12 cellular contexts compared by ENCODE assay signal in genomic region chr1:28811766-28812668, GRCh38. TPM values are rescaled to one million over a fixed set of nuclear protein-coding genes. Genes with fewer than 3 reads are reported as not detected.
A peak's percentile ranks its signal among the peaks of the same experiment; 100 is the strongest.
DNase-seq lines count a peak whose midpoint lies in the region; ATAC-seq and TF ChIP-seq lines count a peak whose summit lies in the region.
"Had no signal": no experiment of that assay in that cellular context is flagged by ENCODE, and none has a peak within 500 bp of the region (broad histone marks: within the 10 kb centered on the region; RNA-seq: fewer than 3 reads in every experiment).

Gene OPRD1, plus strand, starts transcription at chr1:28812170. Its CDS starts 214 bp downstream, at chr1:28812384.

- H3K36me3 Mint-ChIP-seq in neural crest cell (ENCODE audit: low read depth) = no peaks in the 10 kb centered on the region

- WGBS in suprapubic skin = 25% methylated on average over 9 of the region's 108 CpGs

- no peaks in the 10 kb centered on the region for H3K36me3 ChIP-seq in suprapubic skin

- H3K4me1 Mint-ChIP-seq in neural crest cell = peaks cover 40% of the 10 kb centered on the region

- H3K9me3 ChIP-seq in suprapubic skin = no peaks in the 10 kb centered on the region

- intact Hi-C loops in dorsolateral prefrontal cortex (cut with DNase I) = no loop called here
- intact Hi-C loops in Right ventricle myocardium superior (cut with DNase I) = no loop called here

- peaks cover 63% of the 10 kb centered on the region for H3K27me3 Mint-ChIP-seq in neural crest cell (ENCODE audit: low read depth)

- H3K4me3 ChIP-seq in dorsolateral prefrontal cortex (peak within 1 kb of the TSS in 57 of 59 donors; percentile 8 to 66 (median 48)), suprapubic skin (no peak within 1 kb of the TSS)

- H3K4me3 Mint-ChIP-seq in neural crest cell = peak within 1 kb of the TSS; percentile 85

- H3K27ac ChIP-seq in dorsolateral prefrontal cortex = peak within 1 kb of the TSS in 34 of 59 donors; percentile 18 to 84 (median 58)
- no peak within 1 kb of the TSS for H3K27ac ChIP-seq in suprapubic skin

- H3K27me3 ChIP-seq in dorsolateral prefrontal cortex = peaks cover 0 to 77% (median 30%) of the 10 kb centered on the region in 45 donors
- H3K27me3 ChIP-seq in suprapubic skin = peaks cover 69% of the 10 kb centered on the region

- TF ChIP-seq EP300 in suprapubic skin (IDR thresholded peaks at IDR 0.05) = no peak

- H3K9me3 Mint-ChIP-seq in neural crest cell = no peaks in the 10 kb centered on the region

- peak within 1 kb of the TSS; percentile 96 for H3K27ac Mint-ChIP-seq in neural crest cell (ENCODE audit: unreplicated experiment)

- no peak for TF ChIP-seq CTCF in dorsolateral prefrontal cortex (IDR thresholded peaks at IDR 0.05 in 54 of 56, conservative IDR thresholded peaks at IDR 0.05 in 2 of 56; ENCODE audit: low read depth in 1 of 56, partially characterized antibody in 56 of 56)
- TF ChIP-seq CTCF in neural crest cell (conservative IDR thresholded peaks at IDR 0.05) = no peak
- no peak for TF ChIP-seq CTCF in suprapubic skin (IDR thresholded peaks at IDR 0.05)

- no peak for ATAC-seq in Right ventricle myocardium superior (ENCODE audit: poor library complexity)

- peaks cover 4% of the 10 kb centered on the region for H3K4me1 ChIP-seq in suprapubic skin

- DNase-seq in NCI-H2227 (lab: John Stamatoyannopoulos, UW; ENCODE audit: unreplicated experiment) (peak; percentile 58), NCI-H2227 treated with DMSO at 0.1 percent for 48 hours (lab: John Stamatoyannopoulos, UW) (no peak), HuH-7.5 (ENCODE audit: low spot score) (peak; percentile 53), dorsolateral prefrontal cortex (peak in 2 of 10 donors; percentile 62 to 64), neural crest cell (ENCODE audit: low read depth, low spot score) (peak; percentile 21), Right ventricle myocardium superior (no peak), NCI-H446 treated with DMSO at 0.1 percent for 48 hours (lab: John Stamatoyannopoulos, UW) (no peak), suprapubic skin (ENCODE audit: low spot score in 2 of 2) (no peak)
- DNase-seq: KBM-7; NK-92 treated with Interleukin-12 subunit alpha and Interleukin-12 subunit beta, amount 100 ng/mL, for 24 hours; small intestine; T-helper 9 cell had no signal

- TF ChIP-seq POLR2A in suprapubic skin (IDR thresholded peaks at IDR 0.05) = no peak

RNA-seq across cellular contexts. Expression of gene OPRD1, which starts in this region (rescaled TPM):
- 10 to 100 TPM in 113 of 120 experiments, 1 to 10 TPM in 7; 4.5 to 30.2 (median 17.0) TPM for total RNA-seq in dorsolateral prefrontal cortex
- 2.8 and 3.9 TPM in 2 replicates for total RNA-seq in neural crest cell
- not detected for total RNA-seq in Right ventricle myocardium superior
- total RNA-seq in suprapubic skin = not detected

Comparison
In these comparisons a context has a peak if more than half of its experiments do, and no peak if none do; other contexts are left out.
1. DNase-seq: peak in NCI-H2227 (single experiment), HuH-7.5 (single experiment) and neural crest cell (single experiment); none in NCI-H2227 treated with DMSO at 0.1 percent for 48 hours (single experiment), Right ventricle myocardium superior (single experiment), NCI-H446 treated with DMSO at 0.1 percent for 48 hours (single experiment) and suprapubic skin (0 of 2).